9 cellular contexts compared by ENCODE assay signal in genomic region chr3:107432013-107432515, GRCh38. TPM values are rescaled to one million over a fixed set of nuclear protein-coding genes. Genes with fewer than 3 reads are reported as not detected.
DNase-seq lines count a peak whose midpoint lies in the region; ATAC-seq, FAIRE-seq and TF ChIP-seq lines count a peak whose summit lies in the region.
"Had no signal": no experiment of that assay in that cellular context is flagged by ENCODE, and none has a peak within 500 bp of the region (broad histone marks: within the 10 kb centered on the region; RNA-seq: fewer than 3 reads in every experiment).

No MANE protein-coding gene starts in this region.

- peak overlapping the region; percentile 95 for H3K4me3 ChIP-seq in lung

- no peaks in the 10 kb centered on the region for H3K9me3 ChIP-seq in lung (ENCODE audit: control insufficient read depth in 2 of 2, insufficient read depth in 1 of 2, low read length in 1 of 2)

- WGBS in lung, 2 donors: 4 to 9% methylated on average over 20 of the region's 20 CpGs

- H3K27me3 ChIP-seq in lung (ENCODE audit: control insufficient read depth, insufficient read depth): no peaks in the 10 kb centered on the region

- FAIRE-seq in urothelium cell line (lab: Jason Lieb, UNC) (peak; percentile 91), GM19239 (lab: Jason Lieb, UNC) (no peak)
- FAIRE-seq: A204.1 had no signal

- H3K36me3 Mint-ChIP-seq in chondrocyte (ENCODE audit: low read depth): no peaks in the 10 kb centered on the region

- H3K9me3 Mint-ChIP-seq in chondrocyte (ENCODE audit: low read depth): no peaks in the 10 kb centered on the region

- TF ChIP-seq CTCF in chondrocyte (IDR thresholded peaks at IDR 0.05) (no peak), lung (IDR thresholded peaks at IDR 0.05; ENCODE audit: control extremely low read depth, extremely low read depth) (no peak)

- H3K4me1 Mint-ChIP-seq in chondrocyte (ENCODE audit: low read depth): peaks cover 26% of the 10 kb centered on the region

- no peak for ATAC-seq in lung (ENCODE audit: insufficient read depth, low FRiP score)

- H3K4me3 Mint-ChIP-seq in chondrocyte (ENCODE audit: unreplicated experiment): peak overlapping the region; percentile 86

- peaks cover 0 to 6% of the 10 kb centered on the region in 2 donors for H3K4me1 ChIP-seq in lung (ENCODE audit: control insufficient read depth in 2 of 2, insufficient read depth in 2 of 2, low read length in 2 of 2)

- no peaks in the 10 kb centered on the region for H3K36me3 ChIP-seq in lung (ENCODE audit: control insufficient read depth in 2 of 2, insufficient read depth in 2 of 2, low read length in 2 of 2)

- DNase-seq in DMS 273 (lab: John Stamatoyannopoulos, UW; ENCODE audit: unreplicated experiment): peak; percentile 59
- no peak for DNase-seq in DMS 273 treated with DMSO at 0.1 percent for 48 hours (lab: John Stamatoyannopoulos, UW)
- DNase-seq in NCI-H524 (lab: John Stamatoyannopoulos, UW): peak; percentile 39 to 63
- no peak for DNase-seq in chondrocyte (ENCODE audit: low spot score)
- no peak for DNase-seq in lung (ENCODE audit: low spot score)
- peak; percentile 50 for DNase-seq in urothelium cell line (ENCODE audit: low spot score)
- DNase-seq in GM19239 (ENCODE audit: insufficient read length, low spot score): no peak
- DNase-seq in UCSD-AML1 (lab: John Stamatoyannopoulos, UW; ENCODE audit: unreplicated experiment): no peak

- H3K27me3 Mint-ChIP-seq in chondrocyte (ENCODE audit: low read depth): no peaks in the 10 kb centered on the region

- peak overlapping the region; percentile 96 for H3K27ac Mint-ChIP-seq in chondrocyte (ENCODE audit: unreplicated experiment)

- peak overlapping the region; percentile 95 to 100 for H3K27ac ChIP-seq in lung (ENCODE audit: low read depth in 1 of 2, low read length in 1 of 2)

RNA-seq across cellular contexts. Expression of gene CCDC54, which starts 54.8 kb away (rescaled TPM):
- total RNA-seq in chondrocyte: not detected in 3 replicates
- not detected for total RNA-seq in lung
- not detected for polyA plus RNA-seq in lung

Comparison
In these comparisons a context has a peak if more than half of its experiments do, and no peak if none do; other contexts are left out.
1. DNase-seq: peak in DMS 273 (single experiment), NCI-H524 (2 of 2) and urothelium cell line (single experiment); none in DMS 273 treated with DMSO at 0.1 percent for 48 hours (single experiment), chondrocyte (single experiment), lung (single experiment), GM19239 (single experiment) and UCSD-AML1 (single experiment).